12 cellular contexts compared by ENCODE assay signal in genomic region chr1:15384301-15384901, GRCh38. TPM values are rescaled to one million over a fixed set of nuclear protein-coding genes. Genes with fewer than 3 reads are reported as not detected.
DNase-seq lines count a peak whose midpoint lies in the region; ATAC-seq lines count a peak whose summit lies in the region.
"Had no signal": no experiment of that assay in that cellular context is flagged by ENCODE, and none has a peak within 500 bp of the region (broad histone marks: within the 10 kb centered on the region; RNA-seq: fewer than 3 reads in every experiment).

No MANE protein-coding gene starts in this region.

- H4K20me1 ChIP-seq in BLaER1 treated with 17β-estradiol and CSF1 and Interleukin-3, amounts not matched to agents 10 nM and 100 nM: peaks cover 0 to 4% (median 0%) of the 10 kb centered on the region in 11 experiments; a peak in 1 of 22 replicates

- peak overlapping the region in 3 of 10 experiments; percentile 1 to 46 (median 45); a peak in 6 of 20 replicates for H3K4me3 ChIP-seq in BLaER1 treated with 17β-estradiol and CSF1 and Interleukin-3, amounts not matched to agents 10 nM and 100 nM
- H3K4me3 ChIP-seq: upper lobe of left lung had no signal

- H3K9me3 ChIP-seq in BLaER1 treated with 17β-estradiol and CSF1 and Interleukin-3, amounts not matched to agents 10 nM and 100 nM (replicated peaks in 1 of 11): no peaks in the 10 kb centered on the region
- H3K9me3 ChIP-seq in T-helper 17 cell (ENCODE audit: control insufficient read depth, low read length, poor library complexity, severe bottlenecking): no peaks in the 10 kb centered on the region
- H3K9me3 ChIP-seq: upper lobe of left lung had no signal

- peak overlapping the region in 9 of 11 experiments; percentile 29 to 71 (median 50); a peak in 14 of 22 replicates for H3K9ac ChIP-seq in BLaER1 treated with 17β-estradiol and CSF1 and Interleukin-3, amounts not matched to agents 10 nM and 100 nM

- H3K4me1 Mint-ChIP-seq in T-helper 17 cell: peaks cover 6% of the 10 kb centered on the region

- H3K36me3 Mint-ChIP-seq in T-helper 17 cell (ENCODE audit: low read depth): no peaks in the 10 kb centered on the region

- peaks cover 51% of the 10 kb centered on the region for H3K27me3 Mint-ChIP-seq in T-helper 17 cell

- no peaks in the 10 kb centered on the region for H3K36me3 ChIP-seq in BLaER1 treated with 17β-estradiol and CSF1 and Interleukin-3, amounts not matched to agents 10 nM and 100 nM
- H3K36me3 ChIP-seq: upper lobe of left lung had no signal

- H3K4me3 Mint-ChIP-seq in T-helper 17 cell: peak overlapping the region; percentile 39

- peak overlapping the region in 9 of 11 experiments; percentile 2 to 64 (median 48); a peak in 9 of 22 replicates for H3K27ac ChIP-seq in BLaER1 treated with 17β-estradiol and CSF1 and Interleukin-3, amounts not matched to agents 10 nM and 100 nM
- H3K27ac ChIP-seq: HL-60, upper lobe of left lung had no signal

- H3K4me2 ChIP-seq in BLaER1 treated with 17β-estradiol and CSF1 and Interleukin-3, amounts not matched to agents 10 nM and 100 nM: peak overlapping the region; percentile 73 to 93 (median 80)

- peaks cover 24 to 38% (median 34%) of the 10 kb centered on the region in 10 experiments for H3K4me1 ChIP-seq in BLaER1 treated with 17β-estradiol and CSF1 and Interleukin-3, amounts not matched to agents 10 nM and 100 nM

- no peak overlapping the region for H3K27ac Mint-ChIP-seq in T-helper 17 cell

- ATAC-seq in GM21528 (IDR thresholded peaks at IDR 0.05; ENCODE audit: low FRiP score, unreplicated experiment) (peak; percentile 72), T-helper 17 cell (peak; percentile 39)

- DNase-seq in T-helper 17 cell: no peak
- peak; percentile 76 for DNase-seq in iPS-NIHi11 (ENCODE audit: low spot score)
- DNase-seq in HCEC 1CT: no peak
- no peak for DNase-seq in NCI-H1436 (lab: John Stamatoyannopoulos, UW)
- no peak for DNase-seq in SHP77 treated with DMSO at 0.1 percent for 48 hours (lab: John Stamatoyannopoulos, UW)
- DNase-seq in activated T-cell treated with anti-CD3 and anti-CD28 coated beads for 4 hours: no peak
- DNase-seq: DMS53, upper lobe of left lung had no signal

- 0 out of 22 replicates have a peak, but pooled peaks cover 0 to 6% (median 0%) of the 10 kb centered on the region in 11 experiments for H3K27me3 ChIP-seq in BLaER1 treated with 17β-estradiol and CSF1 and Interleukin-3, amounts not matched to agents 10 nM and 100 nM
- H3K27me3 ChIP-seq: upper lobe of left lung had no signal

RNA-seq across cellular contexts. Expression of gene EFHD2, which starts 25.3 kb away (rescaled TPM):
- total RNA-seq in T-helper 17 cell: 100 to 1,000 TPM; 135 to 197 TPM

RNA-seq across cellular contexts. Expression of gene CTRC, which starts 53.8 kb away (rescaled TPM):
- total RNA-seq in T-helper 17 cell: 1 to 10 TPM; 2.7 to 2.9 TPM
- total RNA-seq: dermis microvascular lymphatic vessel endothelial cell had no signal
